In the genomic region with DNA sequence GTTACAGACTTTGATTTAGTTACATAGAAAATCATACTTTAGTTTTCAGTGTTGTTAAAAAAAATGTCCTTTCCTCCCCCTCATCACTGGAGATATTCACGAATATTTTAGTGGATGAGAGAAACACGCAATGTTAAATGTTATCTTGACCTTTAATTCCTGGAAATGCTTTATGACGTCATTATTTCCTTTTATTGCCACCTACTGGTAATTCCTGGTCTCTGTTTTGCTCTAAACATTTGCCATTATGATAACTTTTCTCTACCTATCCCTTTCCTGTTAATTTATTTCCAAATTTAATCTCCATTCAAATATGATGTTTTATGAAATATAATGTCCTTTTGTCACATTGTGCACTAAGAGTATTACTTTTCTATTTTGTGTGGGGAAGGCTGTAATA, we compare ENCODE assay signal across 1 cellular context.
TF ChIP-seq lines count a peak whose summit lies in the region.

No MANE protein-coding gene starts in this region.

TF ChIP-seq in H1, 55 proteins besides CTCF, POLR2A, EP300 and RAD21 (continued from another document):
- peak; percentile 47; the same call in 1 of the 2 replicates for TF ChIP-seq JUN (IDR thresholded peaks at IDR 0.05; ENCODE audit: low read depth, low read length)
TF ChIP-seq in H1: peak in this region for 4.
